In the genomic region with DNA sequence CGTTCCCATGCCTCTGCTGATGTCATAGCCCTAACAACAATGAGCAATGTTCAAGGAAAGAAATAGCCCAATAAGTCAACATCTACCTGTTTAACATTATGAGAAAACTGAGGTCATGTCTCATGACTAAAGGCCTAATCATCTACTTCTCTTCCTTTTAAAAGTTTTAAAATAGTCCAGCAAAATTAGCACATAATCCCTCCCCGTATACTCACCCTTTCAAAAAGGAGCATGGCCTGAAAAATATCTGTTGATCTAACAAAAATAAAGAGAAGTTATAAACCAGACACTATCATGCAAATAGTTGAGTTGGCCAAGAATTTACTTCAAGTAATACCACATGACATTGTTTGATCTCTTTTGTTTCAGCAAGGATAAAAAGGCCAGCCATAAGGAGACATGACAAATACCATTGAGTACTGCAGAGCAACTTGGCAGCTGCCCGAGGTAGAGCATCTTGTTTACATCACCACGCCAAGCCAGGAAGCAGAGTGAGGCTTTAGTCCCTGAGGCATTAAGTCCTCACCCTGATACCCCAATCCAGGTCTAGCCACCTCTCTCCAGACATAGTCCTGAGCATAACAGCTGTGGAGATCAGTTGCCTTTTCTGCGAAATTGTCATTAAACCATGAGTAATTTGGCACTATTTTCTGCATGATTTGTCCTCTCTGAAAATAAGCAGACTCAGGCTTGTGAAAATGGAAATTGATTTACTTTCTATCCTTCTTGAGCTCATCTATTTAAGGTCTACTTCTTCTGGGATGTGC, we compare ENCODE assay signal across 11 cellular contexts.
A peak's percentile ranks its signal among the peaks of the same experiment; 100 is the strongest.
DNase-seq lines count a peak whose midpoint lies in the region; ATAC-seq and TF ChIP-seq lines count a peak whose summit lies in the region.
"Had no signal": no experiment of that assay in that cellular context is flagged by ENCODE, and none has a peak within 500 bp of the region (broad histone marks: within the 10 kb centered on the region; RNA-seq: fewer than 3 reads in every experiment).

No MANE protein-coding gene starts in this region.

- peak overlapping the region; percentile 32 for H3K27ac ChIP-seq in upper lobe of right lung
- H3K27ac ChIP-seq: BLaER1 treated with 17β-estradiol and CSF1 and Interleukin-3, amounts not matched to agents 10 nM and 100 nM had no signal

- DNase-seq in NCI-H748 (lab: John Stamatoyannopoulos, UW; ENCODE audit: unreplicated experiment) (peak; percentile 13), NCI-H748 treated with DMSO at 0.1 percent for 48 hours (lab: John Stamatoyannopoulos, UW) (no peak), amniotic epithelial cell (ENCODE audit: low read depth) (peak; percentile 90), inferior parietal cortex (ENCODE audit: extremely low spot score) (peak; percentile 7), upper lobe of right lung (no peak), nephron progenitor cell (no peak), GM13977 (ENCODE audit: low spot score) (no peak)
- DNase-seq: hypothalamus, MM.1S had no signal

- H3K27ac Mint-ChIP-seq in nephron progenitor cell = no peak overlapping the region

- peaks cover 4% of the 10 kb centered on the region for H3K27me3 Mint-ChIP-seq in nephron progenitor cell (ENCODE audit: low read depth, poor library complexity)

- H3K4me1 ChIP-seq in upper lobe of right lung = no peaks in the 10 kb centered on the region
- H3K4me1 ChIP-seq: BLaER1 treated with 17β-estradiol and CSF1 and Interleukin-3, amounts not matched to agents 10 nM and 100 nM had no signal

- no peaks in the 10 kb centered on the region for H3K27me3 ChIP-seq in upper lobe of right lung
- H3K27me3 ChIP-seq: BLaER1 treated with 17β-estradiol and CSF1 and Interleukin-3, amounts not matched to agents 10 nM and 100 nM had no signal

- ATAC-seq in upper lobe of right lung (peak; percentile 15), GM18519 (IDR thresholded peaks at IDR 0.05; ENCODE audit: low FRiP score, unreplicated experiment) (no peak)

- no peaks in the 10 kb centered on the region for H3K36me3 ChIP-seq in upper lobe of right lung
- H3K36me3 ChIP-seq: BLaER1 treated with 17β-estradiol and CSF1 and Interleukin-3, amounts not matched to agents 10 nM and 100 nM had no signal

- intact Hi-C loops in upper lobe of right lung (cut with DNase I) = no loop called here

- no peak overlapping the region for H3K4me3 Mint-ChIP-seq in nephron progenitor cell

- no peak for TF ChIP-seq CTCF in upper lobe of right lung (IDR thresholded peaks at IDR 0.05)
- TF ChIP-seq CTCF in nephron progenitor cell (IDR thresholded peaks at IDR 0.05) = no peak
- TF ChIP-seq CTCF in GM13977 (IDR thresholded peaks at IDR 0.05; ENCODE audit: extremely low read depth, insufficient read depth, missing control alignments) = no peak

- no peaks in the 10 kb centered on the region for H3K9me3 ChIP-seq in upper lobe of right lung
- H3K9me3 ChIP-seq: BLaER1 treated with 17β-estradiol and CSF1 and Interleukin-3, amounts not matched to agents 10 nM and 100 nM had no signal

- in situ Hi-C loops in GM13977 (cut with MboI; ENCODE audit: low pct_unique_long_range_greater_than_20kb, low sequenced_read_pairs, unreplicated experiment) = no loop called here

- H3K4me1 Mint-ChIP-seq in nephron progenitor cell = no peaks in the 10 kb centered on the region

- no peaks in the 10 kb centered on the region for H3K9me3 Mint-ChIP-seq in nephron progenitor cell

- no peak overlapping the region for H3K4me3 ChIP-seq in upper lobe of right lung
- H3K4me3 ChIP-seq: BLaER1 treated with 17β-estradiol and CSF1 and Interleukin-3, amounts not matched to agents 10 nM and 100 nM had no signal

- no peaks in the 10 kb centered on the region for H3K36me3 Mint-ChIP-seq in nephron progenitor cell (ENCODE audit: low read depth)

Comparison
In these comparisons a context has a peak if more than half of its experiments do, and no peak if none do; other contexts are left out.
1. DNase-seq: peak in NCI-H748 (single experiment), amniotic epithelial cell (single experiment) and inferior parietal cortex (single experiment); none in NCI-H748 treated with DMSO at 0.1 percent for 48 hours (single experiment), upper lobe of right lung (single experiment), nephron progenitor cell (single experiment) and GM13977 (single experiment).